Comparison of ENCODE assay signal across 12 cellular contexts in genomic region chr2:229627728-229628127, GRCh38.
"Had no signal": no experiment of that assay in that cellular context is flagged by ENCODE, and none has a peak within 500 bp of the region (broad histone marks: within the 10 kb centered on the region; RNA-seq: fewer than 3 reads in every experiment).

No MANE protein-coding gene starts in this region.

- H3K4me3 ChIP-seq: hepatocyte, prostate gland, right lobe of liver, stomach, testis, upper lobe of right lung had no signal

- H3K36me3 ChIP-seq: prostate gland, right lobe of liver, stomach, upper lobe of right lung had no signal

- H3K27ac ChIP-seq: hepatocyte, prostate gland, right lobe of liver, stomach, testis, upper lobe of right lung had no signal

- H3K27me3 ChIP-seq: right lobe of liver, testis, upper lobe of right lung had no signal

- H3K4me1 ChIP-seq: prostate gland, right lobe of liver, stomach, upper lobe of right lung had no signal

- H3K9me3 ChIP-seq: prostate gland, right lobe of liver, stomach, testis, upper lobe of right lung had no signal

- DNase-seq: activated CD4-positive, alpha-beta T cell treated with anti-CD3 and anti-CD28 coated beads for 4 hours; activated CD8-positive, alpha-beta T cell treated with anti-CD3 and anti-CD28 coated beads for 36 hours; activated effector memory CD4-positive, alpha-beta T cell treated with Interleukin-2 at 50 U/mL for 16 hours; activated naive CD4-positive, alpha-beta T cell treated with anti-CD3 and anti-CD28 coated beads, Interleukin-2, amount 50 U/mL, for 16 hours; activated T-cell treated with anti-CD3 and anti-CD28 coated beads, Interleukin-2, amount 50 U/mL, for 4 hours; left ventricle myocardium superior; right lobe of liver; stomach; testis; upper lobe of right lung had no signal
